Comparison of ENCODE assay signal across 1 cellular context in the genomic region with DNA sequence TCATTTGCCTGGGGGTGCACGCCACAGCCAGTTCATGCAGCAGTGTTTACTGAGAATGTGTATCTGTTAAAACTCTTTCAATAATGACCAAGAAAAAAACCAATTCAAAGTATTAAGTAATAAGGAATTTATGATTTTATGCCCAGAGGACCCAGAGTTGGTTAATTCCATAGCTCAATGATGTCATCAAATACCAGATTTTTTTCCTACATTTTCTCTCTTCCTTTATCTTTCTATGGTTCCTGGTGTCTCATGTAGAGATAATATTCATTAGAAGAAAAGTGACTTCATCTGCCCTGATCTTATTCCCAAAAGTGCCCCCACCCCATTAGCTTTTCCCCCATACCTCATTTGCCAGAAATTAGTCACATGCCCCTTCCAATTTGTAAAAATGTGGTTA.
TF ChIP-seq lines count a peak whose summit lies in the region.

No MANE protein-coding gene starts in this region.

TF ChIP-seq in SK-N-SH treated with all-trans-retinoic acid at 6 μM for 48 hours, 23 proteins besides CTCF, POLR2A, EP300 and RAD21 (continued from another document):
- TF ChIP-seq PATZ1 (CRISPR knock-in tag; IDR thresholded peaks at IDR 0.05; ENCODE audit: borderline replicate concordance), result peak; percentile 48; the same call in 1 of the 2 replicates
- peak; percentile 82 for TF ChIP-seq ISL1 (CRISPR knock-in tag; IDR thresholded peaks at IDR 0.05)
- no peak for TF ChIP-seq ZNF8 (CRISPR knock-in tag; IDR thresholded peaks at IDR 0.05)
- no peak for TF ChIP-seq ZC3H10 (CRISPR knock-in tag; IDR thresholded peaks at IDR 0.05)
- 0 out of 2 replicates have a peak, but pooled peaks have one; percentile 38 for TF ChIP-seq CREB5 (CRISPR knock-in tag; IDR thresholded peaks at IDR 0.05; ENCODE audit: low read depth)
- no peak for TF ChIP-seq GLIS3 (CRISPR knock-in tag; IDR thresholded peaks at IDR 0.05)
